Comparison of ENCODE assay signal across 22 cellular contexts in the genomic region with DNA sequence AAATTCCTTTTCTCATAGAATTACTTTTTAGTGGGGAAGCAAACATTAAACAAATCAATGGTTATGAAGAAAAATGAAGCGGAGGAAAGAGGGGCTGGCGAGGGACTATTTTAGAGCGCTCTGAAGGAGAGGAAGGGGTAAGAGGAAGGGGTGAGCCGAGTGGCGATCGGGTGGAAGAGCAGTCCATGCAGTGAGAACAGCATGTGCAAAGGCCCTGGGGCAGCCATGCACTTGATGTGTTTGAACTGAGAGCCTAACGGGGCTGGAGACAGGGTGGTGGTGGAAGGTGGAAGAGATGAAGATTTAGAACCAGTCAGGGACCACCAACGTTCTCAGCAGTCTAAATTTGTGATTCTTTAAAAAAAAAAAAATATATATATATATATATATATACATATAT. TPM values are rescaled to one million over a fixed set of nuclear protein-coding genes. Genes with fewer than 3 reads are reported as not detected.
A peak's percentile ranks its signal among the peaks of the same experiment; 100 is the strongest.
DNase-seq lines count a peak whose midpoint lies in the region; ATAC-seq, FAIRE-seq and TF ChIP-seq lines count a peak whose summit lies in the region.
"Had no signal": no experiment of that assay in that cellular context is flagged by ENCODE, and none has a peak within 500 bp of the region (broad histone marks: within the 10 kb centered on the region; RNA-seq: fewer than 3 reads in every experiment).

No MANE protein-coding gene starts in this region.

- no peak for TF ChIP-seq RAD21 in A549 (conservative IDR thresholded peaks at IDR 0.05 in 1 of 2, IDR thresholded peaks at IDR 0.05 in 1 of 2)

- no peaks in the 10 kb centered on the region for H3K9me3 ChIP-seq in A549
- H3K9me3 ChIP-seq in HEK293 (ENCODE audit: control insufficient read depth, insufficient read depth, low read depth, low read length), result no peaks in the 10 kb centered on the region
- no peaks in the 10 kb centered on the region for H3K9me3 ChIP-seq in sigmoid colon
- H3K9me3 ChIP-seq: colonic mucosa, right atrium auricular region, suprapubic skin had no signal

- DNase-seq in A549 (ENCODE audit: low read depth in 1 of 2, low spot score in 1 of 2), result no peak
- DNase-seq in chondrocyte (ENCODE audit: low spot score), result no peak
- no peak for DNase-seq in sigmoid colon
- no peak for DNase-seq in GM20000 (ENCODE audit: low spot score)
- DNase-seq in coronary artery (ENCODE audit: low spot score), result no peak
- DNase-seq: activated CD8-positive, alpha-beta T cell treated with anti-CD3 and anti-CD28 coated beads, Interleukin-2, amount 10 ng/mL, durations not matched to agents 7 days and 5 days; activated T-cell treated with anti-CD3 and anti-CD28 coated beads, Interleukin-2, amount 50 U/mL, for 24 hours; brain microvascular endothelial cell; colonic mucosa; NCI-H187; NCI-H2227 treated with DMSO at 0.1 percent for 48 hours; PC-3; stimulated activated CD4-positive, alpha-beta T cell treated with anti-CD3 and anti-CD28 coated beads, Interleukin-15, amount 100 ng/mL, for 24 hours; T-helper 1 cell; WERI-Rb-1 had no signal

- peaks cover 37% of the 10 kb centered on the region for H3K36me3 Mint-ChIP-seq in chondrocyte (ENCODE audit: low read depth)
- H3K36me3 Mint-ChIP-seq: activated naive CD8-positive, alpha-beta T cell had no signal

- WGBS in A549 (ENCODE audit: missing lambda C conversion rate), result 89% methylated on average over 8 of the region's 8 CpGs
- WGBS in sigmoid colon, 2 donors, result 90 to 94% methylated on average over 8 of the region's 8 CpGs

- FAIRE-seq in A549 (lab: Jason Lieb, UNC), result no peak
- FAIRE-seq: GM12878 had no signal

- H3K4me1 ChIP-seq in A549 (peaks cover 45% of the 10 kb centered on the region), HEK293 (ENCODE audit: control insufficient read depth, insufficient read depth, low read length) (peaks cover 4% of the 10 kb centered on the region), sigmoid colon (peaks cover 0 to 46% (median 43%) of the 10 kb centered on the region in 4 donors)

- CTCF ChIA-PET in A549 (lab: Yijun Ruan, JAX), result interaction anchor here (0.6 to 42.0 kb wide), 3 partner anchors 22 to 891 kb away, joined by 4 to 1389 read pairs (median 4); partner anchors contain the start of gene EHD2
- CTCF ChIA-PET in HEK293 (lab: Yijun Ruan, JAX), result no interaction called here

- TF ChIP-seq EP300 in A549 (IDR thresholded peaks at IDR 0.05) (no peak), sigmoid colon (IDR thresholded peaks at IDR 0.05) (no peak)

- H3K27me3 Mint-ChIP-seq in chondrocyte (ENCODE audit: low read depth), result no peaks in the 10 kb centered on the region

- peak overlapping the region; percentile 74 for H3K27ac Mint-ChIP-seq in chondrocyte (ENCODE audit: unreplicated experiment)
- H3K27ac Mint-ChIP-seq: activated CD8-positive, alpha-beta T cell treated with anti-CD3 and anti-CD28 coated beads, Interleukin-2, amount 10 ng/mL, durations not matched to agents 7 days and 5 days; activated naive CD8-positive, alpha-beta T cell; activated T-cell treated with anti-CD3 and anti-CD28 coated beads, Interleukin-2, amount 50 U/mL, for 24 hours had no signal

- H3K27ac ChIP-seq in A549 (peak overlapping the region; percentile 83 to 94; a peak in 4 of 6 replicates), HEK293 (ENCODE audit: extremely low read depth, low read depth, low read length) (no peak overlapping the region), sigmoid colon (peak overlapping the region; percentile 92 to 99 (median 96)), coronary artery (peak overlapping the region in 1 of 2 donors; percentile 92)
- H3K27ac ChIP-seq: brain microvascular endothelial cell, colonic mucosa, WERI-Rb-1 had no signal

- H3K4me3 ChIP-seq in A549 (no peak overlapping the region), HEK293 (ENCODE audit: low read depth, low read length) (no peak overlapping the region), sigmoid colon (no peak overlapping the region), coronary artery (no peak overlapping the region)
- H3K4me3 ChIP-seq: colonic mucosa, GM12878, lung, right atrium auricular region had no signal

- no peaks in the 10 kb centered on the region for H3K27me3 ChIP-seq in sigmoid colon
- H3K27me3 ChIP-seq: brain microvascular endothelial cell, colonic mucosa, right atrium auricular region, suprapubic skin had no signal

- H3K4me2 ChIP-seq in A549, result no peak overlapping the region

- ATAC-seq in A549, result no peak
- no peak for ATAC-seq in HG03439 (IDR thresholded peaks at IDR 0.05; ENCODE audit: unreplicated experiment)

- no peaks in the 10 kb centered on the region for H3K36me3 ChIP-seq in HEK293 (ENCODE audit: control insufficient read depth in 2 of 2, insufficient read depth in 1 of 2, low read length in 2 of 2)
- H3K36me3 ChIP-seq in sigmoid colon, result peaks cover 9 to 78% (median 42%) of the 10 kb centered on the region in 4 donors
- H3K36me3 ChIP-seq: colonic mucosa, WERI-Rb-1 had no signal

- TF ChIP-seq CTCF in A549 (IDR thresholded peaks at IDR 0.05) (no peak), HEK293 (tag by site-specific recombination; IDR thresholded peaks at IDR 0.05) (no peak), chondrocyte (IDR thresholded peaks at IDR 0.05) (no peak), sigmoid colon (IDR thresholded peaks at IDR 0.05) (no peak), GM20000 (IDR thresholded peaks at IDR 0.05; ENCODE audit: extremely low read depth, missing control alignments) (no peak), coronary artery (IDR thresholded peaks at IDR 0.05) (no peak)

- intact Hi-C loops in sigmoid colon (cut with DNase I), result loop anchor here (1.0 kb wide), 1 partner anchor 11 kb away; no protein-coding TSS in a partner anchor

- no peaks in the 10 kb centered on the region for H3K9me3 Mint-ChIP-seq in chondrocyte (ENCODE audit: low read depth)
- H3K9me3 Mint-ChIP-seq: activated T-cell treated with anti-CD3 and anti-CD28 coated beads, Interleukin-2, amount 50 U/mL, for 24 hours had no signal

- H3K4me3 Mint-ChIP-seq in chondrocyte (ENCODE audit: unreplicated experiment), result no peak overlapping the region

- POLR2A ChIA-PET in A549 (lab: Yijun Ruan, JAX) (no interaction called here), HEK293 (lab: Yijun Ruan, JAX) (no interaction called here)

- TF ChIP-seq POLR2A in A549 (IDR thresholded peaks at IDR 0.05; ENCODE audit: low read length) (no peak), sigmoid colon (IDR thresholded peaks at IDR 0.05) (no peak)

- H3K4me1 Mint-ChIP-seq in chondrocyte (ENCODE audit: low read depth), result peaks cover 65% of the 10 kb centered on the region

TF ChIP-seq in A549, 52 proteins besides CTCF, POLR2A, EP300 and RAD21:
- TF ChIP-seq SREBF2 (IDR thresholded peaks at IDR 0.05) (no peak), JUN (IDR thresholded peaks at IDR 0.05) (no peak), FOSL2 (IDR thresholded peaks at IDR 0.05) (no peak), FOSL2 (CRISPR knock-in tag; IDR thresholded peaks at IDR 0.05) (no peak), KDM1A (IDR thresholded peaks at IDR 0.05; ENCODE audit: low read depth) (no peak), HDAC2 (IDR thresholded peaks at IDR 0.05) (no peak; the same call in 1 of the 2 replicates)

TF ChIP-seq in HEK293, 187 proteins besides CTCF, POLR2A, EP300 and RAD21:
- TF ChIP-seq, protein P1, sequence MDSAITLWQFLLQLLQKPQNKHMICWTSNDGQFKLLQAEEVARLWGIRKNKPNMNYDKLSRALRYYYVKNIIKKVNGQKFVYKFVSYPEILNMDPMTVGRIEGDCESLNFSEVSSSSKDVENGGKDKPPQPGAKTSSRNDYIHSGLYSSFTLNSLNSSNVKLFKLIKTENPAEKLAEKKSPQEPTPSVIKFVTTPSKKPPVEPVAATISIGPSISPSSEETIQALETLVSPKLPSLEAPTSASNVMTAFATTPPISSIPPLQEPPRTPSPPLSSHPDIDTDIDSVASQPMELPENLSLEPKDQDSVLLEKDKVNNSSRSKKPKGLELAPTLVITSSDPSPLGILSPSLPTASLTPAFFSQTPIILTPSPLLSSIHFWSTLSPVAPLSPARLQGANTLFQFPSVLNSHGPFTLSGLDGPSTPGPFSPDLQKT (IDR thresholded peaks at IDR 0.05; ENCODE audit: borderline replicate concordance, low read depth, low read length), result no peak
- TF ChIP-seq ZNF623 (tag by site-specific recombination; IDR thresholded peaks at IDR 0.05), result peak; percentile 99

RNA-seq across cellular contexts. Expression of gene NOP53, which starts 14.4 kb away (rescaled TPM):
- polyA plus RNA-seq in A549 (2011; rRNA removed) (169 and 182 TPM in 2 replicates), A549 (2017; fragmentation: RNase III; extraction: RNeasy Plus Mini Kit Qiagen cat#74134 plus additional on column Dnase treatment) (134 to 153 TPM (median 135 TPM) in 3 replicates), sigmoid colon (100 to 1,000 TPM; 304 to 682 (median 589) TPM)
- 198 and 215 TPM in 2 replicates for polyA plus RNA-seq in A549 (2012; cell fraction: cytosol; rRNA removed)
- 223 and 230 TPM in 2 replicates for polyA plus RNA-seq in A549 (2012; cell fraction: nucleus; rRNA removed)
- 109 and 128 TPM in 2 replicates for polyA minus RNA-seq in A549 (2011; rRNA and poly(A)+ RNA removed)
- total RNA-seq in chondrocyte (91.7 to 122 TPM (median 108 TPM) in 3 replicates), sigmoid colon (100 to 1,000 TPM; 432 to 576 (median 557) TPM)

RNA-seq across cellular contexts. Expression of gene EHD2, which starts 17.7 kb away (rescaled TPM):
- polyA plus RNA-seq in A549 (2011; rRNA removed) (32.3 and 36.9 TPM in 2 replicates), A549 (2017; fragmentation: RNase III; extraction: RNeasy Plus Mini Kit Qiagen cat#74134 plus additional on column Dnase treatment) (93.8 to 112 TPM (median 105 TPM) in 3 replicates), sigmoid colon (10 to 100 TPM in 2 of 3 donors, 1 to 10 TPM in 1; 3.5 to 26.7 (median 10.8) TPM)
- polyA plus RNA-seq in A549 (2012; cell fraction: cytosol; rRNA removed), result 44.9 and 64.2 TPM in 2 replicates
- 81.9 and 84.0 TPM in 2 replicates for polyA plus RNA-seq in A549 (2012; cell fraction: nucleus; rRNA removed)
- 31.1 and 39.1 TPM in 2 replicates for polyA minus RNA-seq in A549 (2011; rRNA and poly(A)+ RNA removed)
- total RNA-seq in chondrocyte (304 to 497 TPM (median 493 TPM) in 3 replicates), sigmoid colon (100 to 1,000 TPM in 1 of 4 donors, 10 to 100 TPM in 3; 41.8 to 184 (median 72.4) TPM)

RNA-seq across cellular contexts. Expression of gene SELENOW, which starts 47.6 kb away (rescaled TPM):
- polyA plus RNA-seq in A549 (2011; rRNA removed), result 114 and 157 TPM in 2 replicates
- polyA plus RNA-seq in A549 (2012; cell fraction: cytosol; rRNA removed), result 206 and 214 TPM in 2 replicates
- polyA plus RNA-seq in A549 (2012; cell fraction: nucleus; rRNA removed), result 110 and 135 TPM in 2 replicates
- 145 to 155 TPM (median 152 TPM) in 3 replicates for polyA plus RNA-seq in A549 (2017; fragmentation: RNase III; extraction: RNeasy Plus Mini Kit Qiagen cat#74134 plus additional on column Dnase treatment)
- polyA minus RNA-seq in A549 (2011; rRNA and poly(A)+ RNA removed), result 32.1 and 48.1 TPM in 2 replicates
- total RNA-seq in chondrocyte, result 285 to 351 TPM (median 337 TPM) in 3 replicates
- 1,000 to 10,000 TPM; 1,579 to 3,138 (median 2,179) TPM for total RNA-seq in sigmoid colon
- polyA plus RNA-seq in sigmoid colon, result 100 to 1,000 TPM; 329 to 999 (median 792) TPM
